ENCODE assay signal across 9 cellular contexts in genomic region chr4:92253550-92253949, GRCh38. TPM values are rescaled to one million over a fixed set of nuclear protein-coding genes. Genes with fewer than 3 reads are reported as not detected.
"Had no signal": no experiment of that assay in that cellular context is flagged by ENCODE, and none has a peak within 500 bp of the region (broad histone marks: within the 10 kb centered on the region; RNA-seq: fewer than 3 reads in every experiment).

No MANE protein-coding gene starts in this region.

- H3K9ac ChIP-seq: GM23248 had no signal

- H2AFZ ChIP-seq: GM23248 had no signal

- ATAC-seq: HCT116, K562 had no signal

- H3K27ac Mint-ChIP-seq: HFFc6 had no signal

- H3K27ac ChIP-seq: GM23248 had no signal

- H3K4me3 ChIP-seq: GM23248, K562 had no signal

- DNase-seq: GM23248, H7, HFFc6, IMR-90, Kasumi-1, KG1 had no signal

- H3K4me3 Mint-ChIP-seq: HFFc6 had no signal

RNA-seq across cellular contexts. Expression of gene GRID2, which starts 50.2 kb away (rescaled TPM):
- total RNA-seq: GM23248, HFFc6, HT-29 had no signal
- polyA plus RNA-seq: GM23248, IMR-90, K562 had no signal
